In genomic region chr21:38807481-38807880, GRCh38 we compare ENCODE assay signal across 8 cellular contexts. TPM values are rescaled to one million over a fixed set of nuclear protein-coding genes. Genes with fewer than 3 reads are reported as not detected.
DNase-seq lines count a peak whose midpoint lies in the region; ATAC-seq and TF ChIP-seq lines count a peak whose summit lies in the region.

No MANE protein-coding gene starts in this region.

- DNase-seq in EH (ENCODE audit: low read depth) (peak; percentile 38), NCI-H774 (lab: John Stamatoyannopoulos, UW) (peak; percentile 53), endodermal cell (no peak), osteocyte (ENCODE audit: extremely low spot score, unreplicated experiment) (no peak), NCI-H446 treated with DMSO at 0.1 percent for 48 hours (lab: John Stamatoyannopoulos, UW) (no peak), foreskin melanocyte (no peak), HT-29 (ENCODE audit: low spot score) (no peak)

- peaks cover 6% of the 10 kb centered on the region for H3K4me1 ChIP-seq in endodermal cell (ENCODE audit: control insufficient read depth, insufficient read depth, low read length)

- H3K27me3 Mint-ChIP-seq in endodermal cell (ENCODE audit: insufficient read depth) (peaks cover 4% of the 10 kb centered on the region), osteocyte (ENCODE audit: unreplicated experiment) (no peaks in the 10 kb centered on the region)

- 38 to 67% methylated on average over 1 of the region's 1 CpG for WGBS in endodermal cell (ENCODE audit: insufficient coverage in 1 of 2, insufficient read length in 1 of 2), 2 experiments

- peak overlapping the region; percentile 98 for H3K4me3 ChIP-seq in endodermal cell (ENCODE audit: low read length)

- H3K4me1 Mint-ChIP-seq in endodermal cell (peaks cover 42% of the 10 kb centered on the region), osteocyte (ENCODE audit: unreplicated experiment) (peaks cover 45% of the 10 kb centered on the region)

- no peaks in the 10 kb centered on the region for H3K27me3 ChIP-seq in endodermal cell (ENCODE audit: control insufficient read depth, insufficient read depth, low read length, poor library complexity, severe bottlenecking)

- H3K27ac Mint-ChIP-seq in endodermal cell (peak overlapping the region; percentile 91), osteocyte (ENCODE audit: unreplicated experiment) (peak overlapping the region; percentile 81)

- no peaks in the 10 kb centered on the region for H3K9me3 ChIP-seq in endodermal cell (ENCODE audit: control insufficient read depth, low read length)

- ATAC-seq in activated CD4-positive, CD25-positive, alpha-beta regulatory T cell treated with anti-CD3 and anti-CD28 coated beads, Interleukin-2, amount 50 U/mL, for 24 hours: no peak

- peak overlapping the region; percentile 98 for H3K9ac ChIP-seq in endodermal cell (ENCODE audit: extremely low read depth, low read length, poor library complexity, severe bottlenecking)

- H3K9me3 Mint-ChIP-seq in endodermal cell: no peaks in the 10 kb centered on the region
- no peaks in the 10 kb centered on the region for H3K9me3 Mint-ChIP-seq in osteocyte (ENCODE audit: unreplicated experiment)

- no peak overlapping the region for H3K27ac ChIP-seq in endodermal cell (ENCODE audit: low read depth, low read length)

- H3K36me3 ChIP-seq in endodermal cell (ENCODE audit: control insufficient read depth, insufficient read depth, low read length): peaks cover 49% of the 10 kb centered on the region

- no peak for TF ChIP-seq CTCF in endodermal cell (conservative IDR thresholded peaks at IDR 0.05)
- TF ChIP-seq CTCF in osteocyte (IDR thresholded peaks at IDR 0.05): no peak

- H3K4me3 Mint-ChIP-seq in endodermal cell (peak overlapping the region; percentile 93), osteocyte (ENCODE audit: unreplicated experiment) (peak overlapping the region; percentile 90)

- peaks cover 51% of the 10 kb centered on the region for H3K36me3 Mint-ChIP-seq in endodermal cell (ENCODE audit: low read depth)
- peaks cover 16% of the 10 kb centered on the region for H3K36me3 Mint-ChIP-seq in osteocyte (ENCODE audit: unreplicated experiment)

RNA-seq across cellular contexts. Expression of gene ETS2, which starts 1.8 kb away (rescaled TPM):
- total RNA-seq in endodermal cell (100 to 1,000 TPM in 1 of 2 donors, 10 to 100 TPM in 1; 98.4 to 102 TPM), osteocyte (18.2 and 18.8 TPM in 2 replicates)
- polyA plus RNA-seq in endodermal cell (2013, experiment 1 of 2): 25.0 TPM
- polyA plus RNA-seq in endodermal cell (2013, experiment 2 of 2): 24.8 TPM
- 171 and 172 TPM in 2 replicates for total RNA-seq in HT-29 (2014; rRNA removed; shearing (Covaris generic))

Comparison
In these comparisons a context has a peak if more than half of its experiments do, and no peak if none do; other contexts are left out.
1. DNase-seq: peak in EH (single experiment) and NCI-H774 (single experiment); none in endodermal cell (single experiment), osteocyte (single experiment), NCI-H446 treated with DMSO at 0.1 percent for 48 hours (single experiment), foreskin melanocyte (single experiment) and HT-29 (single experiment).